ENCODE assay signal across 1 cellular context in genomic region chr2:69755862-69756467, GRCh38.
TF ChIP-seq lines count a peak whose summit lies in the region.

No MANE protein-coding gene starts in this region.

TF ChIP-seq in HepG2, 621 proteins besides CTCF, POLR2A, EP300 and RAD21 (continued from another document):
- TF ChIP-seq RERE (CRISPR knock-in tag; IDR thresholded peaks at IDR 0.05; ENCODE audit: low read depth): no peak
- TF ChIP-seq ZNF296 (CRISPR knock-in tag; conservative IDR thresholded peaks at IDR 0.05): no peak
- TF ChIP-seq ZKSCAN1 (IDR thresholded peaks at IDR 0.05; ENCODE audit: low read length): peak; percentile 68
- TF ChIP-seq FOSL2 (CRISPR knock-in tag; IDR thresholded peaks at IDR 0.05): peak; percentile 90
- TF ChIP-seq NFE2L1 (CRISPR knock-in tag; IDR thresholded peaks at IDR 0.05; ENCODE audit: borderline replicate concordance): no peak
- peak; percentile 31; the same call in 1 of the 2 replicates for TF ChIP-seq GATAD2A (CRISPR knock-in tag; IDR thresholded peaks at IDR 0.05)
- TF ChIP-seq DRAP1 (CRISPR knock-in tag; IDR thresholded peaks at IDR 0.05): 0 out of 2 replicates have a peak, but pooled peaks have one; percentile 30
- TF ChIP-seq ZNF143 (CRISPR knock-in tag; IDR thresholded peaks at IDR 0.05): no peak
- no peak for TF ChIP-seq SNAI1 (CRISPR knock-in tag; IDR thresholded peaks at IDR 0.05; ENCODE audit: borderline replicate concordance)
- peak; percentile 36; the same call in 1 of the 2 replicates for TF ChIP-seq SAP130 (CRISPR knock-in tag; IDR thresholded peaks at IDR 0.05; ENCODE audit: low read depth)
- peak; percentile 40; the same call in 1 of the 2 replicates for TF ChIP-seq HOMEZ (CRISPR knock-in tag; IDR thresholded peaks at IDR 0.05; ENCODE audit: low read depth)
- TF ChIP-seq RBAK (CRISPR knock-in tag; IDR thresholded peaks at IDR 0.05): no peak
- no peak for TF ChIP-seq FLYWCH1 (CRISPR knock-in tag; IDR thresholded peaks at IDR 0.05)
- TF ChIP-seq ZNF232 (CRISPR knock-in tag; IDR thresholded peaks at IDR 0.05; ENCODE audit: borderline replicate concordance): no peak
- no peak for TF ChIP-seq SYNCRIP (IDR thresholded peaks at IDR 0.05; ENCODE audit: insufficient read depth, low read depth, low read length)
- TF ChIP-seq NKX3-1 (CRISPR knock-in tag; IDR thresholded peaks at IDR 0.05): no peak
- no peak for TF ChIP-seq POLR2AphosphoS2 (IDR thresholded peaks at IDR 0.05; ENCODE audit: low read depth, low read length)
- TF ChIP-seq ZFP36 (IDR thresholded peaks at IDR 0.05; ENCODE audit: borderline replicate concordance, low read depth, low read length, partially characterized antibody): no peak
- TF ChIP-seq JUN (CRISPR knock-in tag; IDR thresholded peaks at IDR 0.05): no peak
- no peak for TF ChIP-seq ZNF816 (CRISPR knock-in tag; IDR thresholded peaks at IDR 0.05; ENCODE audit: borderline replicate concordance)
- 0 out of 2 replicates have a peak, but pooled peaks have one; percentile 17 for TF ChIP-seq ZNF792 (CRISPR knock-in tag; IDR thresholded peaks at IDR 0.05)
- no peak for TF ChIP-seq NCOA5 (CRISPR knock-in tag; IDR thresholded peaks at IDR 0.05)
- no peak for TF ChIP-seq SOX13 (IDR thresholded peaks at IDR 0.05)
- 0 out of 4 replicates have a peak, but pooled peaks of 1 of the 2 experiments have one; percentile 21 for TF ChIP-seq SOX13 (CRISPR knock-in tag; conservative IDR thresholded peaks at IDR 0.05 in 1 of 2, IDR thresholded peaks at IDR 0.05 in 1 of 2)
- TF ChIP-seq ZFP91 (CRISPR knock-in tag; IDR thresholded peaks at IDR 0.05; ENCODE audit: borderline replicate concordance): no peak
- TF ChIP-seq HNF1A (IDR thresholded peaks at IDR 0.05; ENCODE audit: low read depth): peak; percentile 83
- no peak for TF ChIP-seq HNF1A (CRISPR knock-in tag; IDR thresholded peaks at IDR 0.05; ENCODE audit: borderline replicate concordance)
- TF ChIP-seq THAP8 (CRISPR knock-in tag; IDR thresholded peaks at IDR 0.05; ENCODE audit: borderline replicate concordance): no peak
- TF ChIP-seq ZNF775 (CRISPR knock-in tag; IDR thresholded peaks at IDR 0.05; ENCODE audit: borderline replicate concordance): no peak
- 0 out of 2 replicates have a peak, but pooled peaks have one; percentile 3 for TF ChIP-seq MAFF (IDR thresholded peaks at IDR 0.05; ENCODE audit: low read depth, low read length)
- peak; percentile 69; the same call in 1 of the 2 replicates for TF ChIP-seq ZNF652 (CRISPR knock-in tag; IDR thresholded peaks at IDR 0.05; ENCODE audit: borderline replicate concordance, low read depth)
- no peak for TF ChIP-seq ZNF501 (CRISPR knock-in tag; IDR thresholded peaks at IDR 0.05)
- no peak for TF ChIP-seq LCORL (IDR thresholded peaks at IDR 0.05)
- TF ChIP-seq LCORL (CRISPR knock-in tag; IDR thresholded peaks at IDR 0.05): 0 out of 2 replicates have a peak, but pooled peaks have one; percentile 41
- TF ChIP-seq MYNN (CRISPR knock-in tag; IDR thresholded peaks at IDR 0.05; ENCODE audit: low read depth): no peak
- TF ChIP-seq IRX3 (CRISPR knock-in tag; IDR thresholded peaks at IDR 0.05; ENCODE audit: borderline replicate concordance, low read depth): no peak
